Comparison of ENCODE assay signal across 20 cellular contexts in the genomic region with DNA sequence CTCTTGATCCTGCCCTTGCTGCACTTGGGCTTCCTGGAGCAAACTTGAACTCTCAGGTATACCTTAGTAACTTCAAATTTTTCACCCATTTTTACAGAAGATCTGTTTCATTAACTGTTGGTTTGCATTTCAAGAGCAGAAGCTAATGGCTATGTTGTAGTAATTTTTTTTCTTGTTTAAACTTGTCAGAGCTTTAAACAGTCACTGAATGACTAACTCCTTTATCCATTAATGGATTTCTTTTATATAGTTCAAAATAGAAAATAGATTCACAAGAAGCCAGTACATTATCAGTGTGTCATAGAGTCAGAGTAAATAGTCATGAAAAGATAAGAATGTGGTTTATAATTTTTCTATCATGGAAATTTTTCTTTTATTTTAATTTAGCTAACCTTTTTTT.
"Had no signal": no experiment of that assay in that cellular context is flagged by ENCODE, and none has a peak within 500 bp of the region (broad histone marks: within the 10 kb centered on the region; RNA-seq: fewer than 3 reads in every experiment).

No MANE protein-coding gene starts in this region.

- H3K27ac ChIP-seq: gastrocnemius medialis, left lung, prostate gland, right atrium auricular region, thoracic aorta, upper lobe of left lung had no signal

- H3K4me3 Mint-ChIP-seq: activated B cell treated with CpG ODN at 0.5 μM for 24 hours; activated T-cell treated with anti-CD3 and anti-CD28 coated beads, Interleukin-2, amount 50 U/mL, for 4 hours; effector memory CD8-positive, alpha-beta T cell; neural crest cell; stimulated activated memory B cell treated with anti-CD40 and anti-IgM and Interleukin-4, amounts not matched to agents 10 μg/mL and 1 μg/mL and 100 μg/mL, for 72 hours had no signal

- H3K4me1 Mint-ChIP-seq: neural crest cell; stimulated activated memory B cell treated with anti-CD40 and anti-IgM and Interleukin-4, amounts not matched to agents 10 μg/mL and 1 μg/mL and 100 μg/mL, for 72 hours had no signal

- FAIRE-seq: TTC549 had no signal

- H3K9me3 ChIP-seq: gastrocnemius medialis, left lung, prostate gland, right atrium auricular region, thoracic aorta, upper lobe of left lung had no signal

- H3K27ac Mint-ChIP-seq: activated B cell treated with CpG ODN at 0.5 μM for 24 hours; stimulated activated memory B cell treated with anti-CD40 and anti-IgM and Interleukin-4, amounts not matched to agents 10 μg/mL and 1 μg/mL and 100 μg/mL, for 72 hours had no signal

- H3K27me3 ChIP-seq: gastrocnemius medialis, left lung, right atrium auricular region, upper lobe of left lung had no signal

- H3K36me3 ChIP-seq: prostate gland had no signal

- H3K9me3 Mint-ChIP-seq: activated B cell treated with CpG ODN at 0.5 μM for 24 hours; activated naive CD4-positive, alpha-beta T cell treated with anti-CD3 and anti-CD28 coated beads, Interleukin-2, amount 50 U/mL, for 72 hours; activated T-cell treated with anti-CD3 and anti-CD28 coated beads, Interleukin-2, amount 50 U/mL, for 4 hours; effector memory CD8-positive, alpha-beta T cell; neural crest cell; stimulated activated memory B cell treated with anti-CD40 and anti-IgM and Interleukin-4, amounts not matched to agents 10 μg/mL and 1 μg/mL and 100 μg/mL, for 72 hours had no signal

- H3K4me3 ChIP-seq: gastrocnemius medialis, left lung, prostate gland, right atrium auricular region, thoracic aorta, upper lobe of left lung had no signal

- H3K4me1 ChIP-seq: gastrocnemius medialis, left lung, prostate gland, right atrium auricular region, upper lobe of left lung had no signal

- ATAC-seq: activated T-cell treated with anti-CD3 and anti-CD28 coated beads, Interleukin-2, amount 50 U/mL, for 4 hours; effector memory CD8-positive, alpha-beta T cell; gastrocnemius medialis; left lung; stimulated activated memory B cell treated with anti-CD40 and anti-IgM and Interleukin-4, amounts not matched to agents 10 μg/mL and 1 μg/mL and 100 μg/mL, for 72 hours had no signal

- DNase-seq: activated B cell treated with CpG ODN at 0.5 μM for 24 hours; activated CD4-positive, alpha-beta T cell treated with anti-CD3 and anti-CD28 coated beads for 48 hours; activated CD8-positive, alpha-beta memory T cell treated with anti-CD3 and anti-CD28 coated beads, Interleukin-2, amount 50 U/mL, for 4 hours; activated effector memory CD4-positive, alpha-beta T cell treated with Interleukin-2 at 50 U/mL for 16 hours; activated T-cell treated with anti-CD3 and anti-CD28 coated beads, Interleukin-2, amount 50 U/mL, for 4 hours; amniotic stem cell; effector memory CD8-positive, alpha-beta T cell; gastrocnemius medialis; head of caudate nucleus; left lung; midbrain; stimulated activated CD4-positive, alpha-beta T cell treated with anti-CD3 and anti-CD28 coated beads, Interleukin-4, amount 100 ng/mL, for 1 hour; upper lobe of left lung had no signal

- H3K27me3 Mint-ChIP-seq: activated B cell treated with CpG ODN at 0.5 μM for 24 hours; effector memory CD8-positive, alpha-beta T cell; stimulated activated memory B cell treated with anti-CD40 and anti-IgM and Interleukin-4, amounts not matched to agents 10 μg/mL and 1 μg/mL and 100 μg/mL, for 72 hours had no signal
